In the genomic region with DNA sequence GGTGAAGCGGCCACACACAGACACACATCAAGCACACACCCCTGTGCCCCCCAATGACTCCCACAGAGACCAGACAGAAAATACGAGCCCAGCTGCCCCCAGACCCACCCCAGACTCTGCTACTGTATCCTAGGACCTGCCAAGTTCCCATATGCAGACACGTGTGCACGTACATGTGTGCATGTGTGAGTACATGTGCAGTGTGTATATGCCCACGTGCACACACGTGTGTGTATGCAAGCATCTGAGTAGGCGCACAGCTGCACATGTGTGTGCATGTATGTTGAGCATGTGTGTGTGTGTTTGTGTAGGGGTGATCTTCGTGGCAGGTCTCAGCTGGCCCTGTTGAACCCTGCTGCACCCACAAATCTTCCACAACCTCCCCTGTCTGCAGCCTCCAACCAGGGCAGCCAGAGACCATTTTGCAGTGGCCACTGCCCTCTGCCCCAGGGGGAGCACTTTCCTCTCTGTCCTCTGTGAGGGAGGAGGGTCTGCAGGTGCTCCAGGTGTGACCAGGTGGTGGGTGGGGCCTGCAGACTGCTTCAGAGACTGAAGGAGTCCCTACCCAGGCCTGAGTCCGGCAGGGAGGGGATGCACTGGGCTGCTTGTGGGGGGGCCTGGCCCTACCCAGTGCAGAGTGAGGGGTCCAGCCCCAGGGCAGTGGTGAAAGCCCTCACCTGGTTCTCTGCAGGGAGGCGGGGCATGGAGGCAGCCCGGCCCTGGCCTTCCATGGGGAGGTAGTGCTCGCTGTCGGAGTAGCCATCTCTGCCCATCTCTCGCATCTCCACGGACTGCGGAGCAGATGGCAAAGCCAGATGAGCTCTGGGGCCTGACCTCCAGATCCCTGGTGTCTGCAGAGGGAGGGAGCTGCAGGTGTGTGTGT, we compare ENCODE assay signal across 10 cellular contexts.
"Had no signal": no experiment of that assay in that cellular context is flagged by ENCODE, and none has a peak within 500 bp of the region (broad histone marks: within the 10 kb centered on the region; RNA-seq: fewer than 3 reads in every experiment).

No MANE protein-coding gene starts in this region.

- H3K4me3 ChIP-seq: esophagus squamous epithelium, SK-N-MC, thoracic aorta had no signal

- H3K27me3 Mint-ChIP-seq: activated CD4-positive, alpha-beta T cell treated with anti-CD3 and anti-CD28 coated beads, Interleukin-2, amount 10 ng/mL, durations not matched to agents 24 days and 14 days had no signal

- H3K4me1 ChIP-seq: parathyroid adenoma had no signal

- H3K9me3 Mint-ChIP-seq: activated CD4-positive, alpha-beta T cell treated with anti-CD3 and anti-CD28 coated beads, Interleukin-2, amount 10 ng/mL, durations not matched to agents 24 days and 14 days; activated naive CD4-positive, alpha-beta T cell treated with anti-CD3 and anti-CD28 coated beads for 36 hours; activated T-helper 2 cell treated with anti-CD3 and anti-CD28 coated beads, Interferon-gamma antibody, Interleukin-2, Interleukin-4, amounts not matched to agents 10 μg/mL and 5 μg/mL and 100 μg/mL, durations not matched to agents 14 hours and 24 hours and 36 hours had no signal

- H3K9me3 ChIP-seq: esophagus squamous epithelium, thoracic aorta had no signal

- H3K36me3 ChIP-seq: esophagus squamous epithelium, thoracic aorta had no signal

- H3K27me3 ChIP-seq: esophagus squamous epithelium had no signal

- H3K4me3 Mint-ChIP-seq: activated CD4-positive, alpha-beta T cell treated with anti-CD3 and anti-CD28 coated beads, Interleukin-2, amount 10 ng/mL, durations not matched to agents 24 days and 14 days; activated naive CD4-positive, alpha-beta T cell treated with anti-CD3 and anti-CD28 coated beads for 36 hours had no signal

- H3K27ac Mint-ChIP-seq: activated CD4-positive, alpha-beta T cell treated with anti-CD3 and anti-CD28 coated beads, Interleukin-2, amount 10 ng/mL, durations not matched to agents 24 days and 14 days; activated naive CD4-positive, alpha-beta T cell treated with anti-CD3 and anti-CD28 coated beads for 36 hours; activated T-helper 2 cell treated with anti-CD3 and anti-CD28 coated beads, Interferon-gamma antibody, Interleukin-2, Interleukin-4, amounts not matched to agents 10 μg/mL and 5 μg/mL and 100 μg/mL, durations not matched to agents 14 hours and 24 hours and 36 hours had no signal

- H3K27ac ChIP-seq: esophagus squamous epithelium, parathyroid adenoma, SK-N-MC, thoracic aorta, VCaP had no signal

- DNase-seq: activated CD4-positive, alpha-beta T cell treated with anti-CD3 and anti-CD28 coated beads, Interleukin-2, amount 10 ng/mL, durations not matched to agents 24 days and 14 days; activated naive CD4-positive, alpha-beta T cell treated with anti-CD3 and anti-CD28 coated beads for 36 hours; esophagus squamous epithelium; kidney glomerular epithelial cell; stimulated activated CD4-positive, alpha-beta T cell treated with anti-CD3 and anti-CD28 coated beads, Interleukin-1b, Interleukin-23, amount 100 ng/mL, for 48 hours had no signal
